9 cellular contexts compared by ENCODE assay signal in the genomic region with DNA sequence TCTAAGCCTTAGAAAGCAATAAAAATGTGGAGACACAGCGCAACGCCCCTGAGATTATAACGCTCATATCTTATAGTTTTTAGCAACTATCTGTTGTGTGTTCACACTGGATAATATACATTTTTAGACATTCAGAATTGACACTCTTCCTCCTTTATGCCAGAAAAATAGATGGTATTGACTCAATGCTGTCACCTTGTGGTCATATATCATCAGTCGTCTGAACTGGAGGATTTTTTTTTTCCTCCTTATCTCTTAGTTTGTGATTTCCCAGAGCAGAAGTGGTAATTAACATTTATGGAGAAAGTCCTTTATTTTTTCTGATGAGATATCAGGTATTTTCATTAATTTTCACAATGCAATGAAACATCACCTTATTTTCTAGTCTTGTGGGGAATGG.
A peak's percentile ranks its signal among the peaks of the same experiment; 100 is the strongest.
DNase-seq lines count a peak whose midpoint lies in the region; ATAC-seq, FAIRE-seq and TF ChIP-seq lines count a peak whose summit lies in the region.
"Had no signal": no experiment of that assay in that cellular context is flagged by ENCODE, and none has a peak within 500 bp of the region (broad histone marks: within the 10 kb centered on the region; RNA-seq: fewer than 3 reads in every experiment).

No MANE protein-coding gene starts in this region.

- no peak overlapping the region for H3K56ac ChIP-seq in mesendoderm (ENCODE audit: low read length)

- peak; percentile 22 to 50; a peak in 2 of 4 replicates for TF ChIP-seq RAD21 in K562 (CRISPR knock-in tag; conservative IDR thresholded peaks at IDR 0.05 in 1 of 2, IDR thresholded peaks at IDR 0.05 in 1 of 2)

- H3K4me3 ChIP-seq in Jurkat, Clone E6-1 (ENCODE audit: low read length), result no peak overlapping the region
- H3K4me3 ChIP-seq in K562 (no peak overlapping the region), mesendoderm (ENCODE audit: low read length) (no peak overlapping the region), ovary (no peak overlapping the region)

- intact Hi-C loops in K562 (cut with micrococcal nuclease) (no loop called here), ovary (cut with DNase I) (no loop called here)

- WGBS in K562 (ENCODE audit: insufficient coverage, low coverage, missing lambda C conversion rate), result 0% methylated on average over 4 of the region's 4 CpGs
- WGBS in mesendoderm (ENCODE audit: extremely low coverage, insufficient coverage, low lambda C conversion rate), result no CpG with 5 or more reads among the region's 4 CpGs
- WGBS in ovary, 3 donors, result 4 to 9% (median 7%) methylated on average over 4 of the region's 4 CpGs

- H3K9me3 ChIP-seq in K562 (replicated peaks; ENCODE audit: control insufficient read depth, insufficient read depth, low read depth, low read length) (no peaks in the 10 kb centered on the region), ovary (no peaks in the 10 kb centered on the region)

- TF ChIP-seq CTCF in K562 (IDR thresholded peaks at IDR 0.05 in 2 of 3, conservative IDR thresholded peaks at IDR 0.05 in 1 of 3; ENCODE audit: insufficient read depth in 2 of 3, low read depth in 1 of 3, low read length in 3 of 3) (peak; percentile 8 to 51 (median 23); a peak in 3 of 6 replicates), ovary (IDR thresholded peaks at IDR 0.05) (peak in 1 of 3 donors; percentile 12), omental fat pad (IDR thresholded peaks at IDR 0.05) (no peak)

- H3K18ac ChIP-seq in mesendoderm (ENCODE audit: low read length), result no peak overlapping the region

- DNase-seq in GF-D8 (lab: John Stamatoyannopoulos, UW) (peak; percentile 3), K562 (ENCODE audit: extremely low read depth in 1 of 4, low spot score in 3 of 4) (peak in 2 of 4 experiments; percentile 8 to 14), mesendoderm (peak; percentile 47), D341Med (ENCODE audit: low spot score) (no peak), ovary (no peak), omental fat pad (ENCODE audit: low spot score) (no peak)
- DNase-seq in Jurkat, Clone E6-1 (ENCODE audit: low read depth, low spot score), result peak; percentile 3
- DNase-seq: T-helper 9 cell had no signal

- H3K27me3 ChIP-seq in K562 (ENCODE audit: control insufficient read depth in 2 of 2, insufficient read depth in 2 of 2, low read length in 2 of 2) (no peaks in the 10 kb centered on the region), mesendoderm (ENCODE audit: insufficient read depth, low read length, poor library complexity) (no peaks in the 10 kb centered on the region), ovary (no peaks in the 10 kb centered on the region)

- no peak overlapping the region for H4K5ac ChIP-seq in mesendoderm (ENCODE audit: low read length)

- in situ Hi-C loops in K562 (cut with MboI), result no loop called here

- no peak overlapping the region for H2BK5ac ChIP-seq in mesendoderm (ENCODE audit: low read length)

- H3K36me3 ChIP-seq in K562 (ENCODE audit: control insufficient read depth, insufficient read depth, low read length) (no peaks in the 10 kb centered on the region), mesendoderm (ENCODE audit: control insufficient read depth, insufficient read depth, low read length) (no peaks in the 10 kb centered on the region), ovary (no peaks in the 10 kb centered on the region)

- H3K79me1 ChIP-seq in mesendoderm (ENCODE audit: low read length), result no peaks in the 10 kb centered on the region

- H3K79me2 ChIP-seq in K562 (ENCODE audit: control insufficient read depth, insufficient read depth, low read length), result no peaks in the 10 kb centered on the region
- H3K79me2 ChIP-seq in mesendoderm (ENCODE audit: control insufficient read depth, insufficient read depth, low read length), result no peaks in the 10 kb centered on the region

- TF ChIP-seq POLR2A in K562 (conservative IDR thresholded peaks at IDR 0.05) (no peak), ovary (IDR thresholded peaks at IDR 0.05) (no peak)

- H2AK5ac ChIP-seq in mesendoderm (ENCODE audit: low read length), result no peak overlapping the region

- H2BK120ac ChIP-seq in mesendoderm (ENCODE audit: low read depth, low read length), result no peak overlapping the region

- H3K9me1 ChIP-seq in K562 (ENCODE audit: control insufficient read depth, insufficient read depth, low read length), result no peaks in the 10 kb centered on the region

- H2BK15ac ChIP-seq in mesendoderm (replicated peaks; ENCODE audit: low read depth), result no peak overlapping the region

- no peak overlapping the region for H3K4me2 ChIP-seq in K562 (ENCODE audit: insufficient read depth, low read length)
- no peak overlapping the region for H3K4me2 ChIP-seq in mesendoderm (ENCODE audit: low read length)

- TF ChIP-seq EP300 in K562 (IDR thresholded peaks at IDR 0.05; ENCODE audit: low read length), result no peak
- no peak for TF ChIP-seq EP300 in ovary (IDR thresholded peaks at IDR 0.05)

- H2AFZ ChIP-seq in K562 (ENCODE audit: low read depth, low read length), result no peak overlapping the region

- H3K27ac ChIP-seq in K562 (ENCODE audit: extremely low read depth, low read depth, low read length) (no peak overlapping the region), mesendoderm (ENCODE audit: low read depth, low read length) (no peak overlapping the region), ovary (no peak overlapping the region)

- no peak overlapping the region for H4K8ac ChIP-seq in mesendoderm (ENCODE audit: low read depth, low read length)

- POLR2A ChIA-PET in K562 (lab: Yijun Ruan, JAX), result no interaction called here

- no peaks in the 10 kb centered on the region for H4K20me1 ChIP-seq in K562 (replicated peaks; ENCODE audit: control insufficient read depth, insufficient read depth, low read length)

- no peak for FAIRE-seq in K562 (lab: Jason Lieb, UNC)

- no peak for ATAC-seq in K562
- no peak for ATAC-seq in GM19397 (IDR thresholded peaks at IDR 0.05; ENCODE audit: unreplicated experiment)
- ATAC-seq in omental fat pad (ENCODE audit: low FRiP score), result no peak

- no peak overlapping the region for H3K4ac ChIP-seq in mesendoderm (ENCODE audit: low read depth, low read length)

- no TSS peak for BruUV-seq in K562 (replicated peaks; lab: Mats Ljungman, UMichigan)

- no peaks in the 10 kb centered on the region for H3K4me1 ChIP-seq in K562 (replicated peaks in 1 of 2; ENCODE audit: control insufficient read depth in 2 of 2, insufficient read depth in 2 of 2, low read length in 2 of 2)
- no peaks in the 10 kb centered on the region for H3K4me1 ChIP-seq in mesendoderm (ENCODE audit: control insufficient read depth, low read depth, low read length)
- no peaks in the 10 kb centered on the region for H3K4me1 ChIP-seq in ovary (ENCODE audit: insufficient read depth)

- CTCF ChIA-PET in K562 (lab: Yijun Ruan, JAX; ENCODE audit: low intra/inter-chr PET ratio), result interaction anchor here (0.7 to 0.9 kb wide), 2 partner anchors 582 to 825 kb away, joined by 3 to 6 read pairs; no protein-coding TSS in a partner anchor

- H3K23ac ChIP-seq in mesendoderm (ENCODE audit: low read length), result no peak overlapping the region

- H3K9ac ChIP-seq in K562 (ENCODE audit: insufficient read depth in 1 of 2, low read depth in 2 of 2, low read length in 2 of 2) (no peak overlapping the region), mesendoderm (ENCODE audit: low read length) (no peak overlapping the region)

TF ChIP-seq in K562, 482 proteins besides CTCF, POLR2A, EP300 and RAD21 (continues in another document):
- TF ChIP-seq, protein P1, sequence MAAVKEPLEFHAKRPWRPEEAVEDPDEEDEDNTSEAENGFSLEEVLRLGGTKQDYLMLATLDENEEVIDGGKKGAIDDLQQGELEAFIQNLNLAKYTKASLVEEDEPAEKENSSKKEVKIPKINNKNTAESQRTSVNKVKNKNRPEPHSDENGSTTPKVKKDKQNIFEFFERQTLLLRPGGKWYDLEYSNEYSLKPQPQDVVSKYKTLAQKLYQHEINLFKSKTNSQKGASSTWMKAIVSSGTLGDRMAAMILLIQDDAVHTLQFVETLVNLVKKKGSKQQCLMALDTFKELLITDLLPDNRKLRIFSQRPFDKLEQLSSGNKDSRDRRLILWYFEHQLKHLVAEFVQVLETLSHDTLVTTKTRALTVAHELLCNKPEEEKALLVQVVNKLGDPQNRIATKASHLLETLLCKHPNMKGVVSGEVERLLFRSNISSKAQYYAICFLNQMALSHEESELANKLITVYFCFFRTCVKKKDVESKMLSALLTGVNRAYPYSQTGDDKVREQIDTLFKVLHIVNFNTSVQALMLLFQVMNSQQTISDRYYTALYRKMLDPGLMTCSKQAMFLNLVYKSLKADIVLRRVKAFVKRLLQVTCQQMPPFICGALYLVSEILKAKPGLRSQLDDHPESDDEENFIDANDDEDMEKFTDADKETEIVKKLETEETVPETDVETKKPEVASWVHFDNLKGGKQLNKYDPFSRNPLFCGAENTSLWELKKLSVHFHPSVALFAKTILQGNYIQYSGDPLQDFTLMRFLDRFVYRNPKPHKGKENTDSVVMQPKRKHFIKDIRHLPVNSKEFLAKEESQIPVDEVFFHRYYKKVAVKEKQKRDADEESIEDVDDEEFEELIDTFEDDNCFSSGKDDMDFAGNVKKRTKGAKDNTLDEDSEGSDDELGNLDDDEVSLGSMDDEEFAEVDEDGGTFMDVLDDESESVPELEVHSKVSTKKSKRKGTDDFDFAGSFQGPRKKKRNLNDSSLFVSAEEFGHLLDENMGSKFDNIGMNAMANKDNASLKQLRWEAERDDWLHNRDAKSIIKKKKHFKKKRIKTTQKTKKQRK (IDR thresholded peaks at IDR 0.05; ENCODE audit: borderline replicate concordance, low read depth, low read length), result no peak
- no peak for TF ChIP-seq BRD4 (IDR thresholded peaks at IDR 0.05)
- no peak for TF ChIP-seq TARDBP (IDR thresholded peaks at IDR 0.05)
- no peak for TF ChIP-seq HMG20B (CRISPR knock-in tag; IDR thresholded peaks at IDR 0.05)
- TF ChIP-seq RBFOX2 (IDR thresholded peaks at IDR 0.05; ENCODE audit: low read depth, low read length), result no peak
- TF ChIP-seq POLR2B (IDR thresholded peaks at IDR 0.05; ENCODE audit: low read depth, partially characterized antibody), result no peak
- no peak for TF ChIP-seq SNRNP70 (optimal IDR thresholded peaks at IDR 0.05; ENCODE audit: low read depth, low read length)
- no peak for TF ChIP-seq CSDE1 (IDR thresholded peaks at IDR 0.05)
- no peak for TF ChIP-seq SMARCC2 (IDR thresholded peaks at IDR 0.05; ENCODE audit: low read depth)
- TF ChIP-seq, protein P2, sequence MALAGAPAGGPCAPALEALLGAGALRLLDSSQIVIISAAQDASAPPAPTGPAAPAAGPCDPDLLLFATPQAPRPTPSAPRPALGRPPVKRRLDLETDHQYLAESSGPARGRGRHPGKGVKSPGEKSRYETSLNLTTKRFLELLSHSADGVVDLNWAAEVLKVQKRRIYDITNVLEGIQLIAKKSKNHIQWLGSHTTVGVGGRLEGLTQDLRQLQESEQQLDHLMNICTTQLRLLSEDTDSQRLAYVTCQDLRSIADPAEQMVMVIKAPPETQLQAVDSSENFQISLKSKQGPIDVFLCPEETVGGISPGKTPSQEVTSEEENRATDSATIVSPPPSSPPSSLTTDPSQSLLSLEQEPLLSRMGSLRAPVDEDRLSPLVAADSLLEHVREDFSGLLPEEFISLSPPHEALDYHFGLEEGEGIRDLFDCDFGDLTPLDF (CRISPR knock-in tag; IDR thresholded peaks at IDR 0.05), result no peak
- TF ChIP-seq THRAP3 (IDR thresholded peaks at IDR 0.05; ENCODE audit: borderline replicate concordance), result no peak
- TF ChIP-seq ZNF384 (IDR thresholded peaks at IDR 0.05; ENCODE audit: low read depth, low read length), result peak; percentile 37; the same call in 1 of the 2 replicates
- TF ChIP-seq TAL1 (IDR thresholded peaks at IDR 0.05), result no peak

Comparison
In these comparisons a context has a peak if more than half of its experiments do, and no peak if none do; other contexts are left out.
1. DNase-seq: peak in GF-D8 (single experiment), Jurkat, Clone E6-1 (single experiment) and mesendoderm (single experiment); none in D341Med (single experiment), ovary (0 of 5) and omental fat pad (single experiment).
2. CTCF ChIP-seq: peak in K562 (3 of 3); none in omental fat pad (0 of 3).